ENCODE assay signal across 25 cellular contexts in the genomic region with DNA sequence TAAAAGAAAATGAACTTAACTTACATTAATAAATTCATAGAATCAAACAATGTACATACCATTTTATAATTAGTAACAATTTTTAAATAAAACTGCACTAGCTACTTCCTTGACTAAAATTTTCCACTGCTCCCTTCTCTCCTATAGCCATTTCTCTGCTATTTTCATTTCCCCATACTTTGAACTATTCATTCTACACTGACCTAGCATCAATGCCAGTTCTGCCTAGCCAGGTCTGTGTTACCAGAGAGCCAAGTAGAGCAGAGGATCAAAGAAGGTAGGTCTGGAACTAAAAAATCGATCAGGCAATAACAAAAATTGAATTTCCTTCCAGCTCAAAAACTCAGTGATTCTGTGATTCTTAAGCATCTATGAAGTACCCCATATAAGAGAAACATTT.
"Had no signal": no experiment of that assay in that cellular context is flagged by ENCODE, and none has a peak within 500 bp of the region (broad histone marks: within the 10 kb centered on the region; RNA-seq: fewer than 3 reads in every experiment).

No MANE protein-coding gene starts in this region.

- H3K27ac ChIP-seq: adrenal gland, breast epithelium, KMS-11, Peyer's patch, SJSA1 had no signal

- ATAC-seq: activated naive CD4-positive, alpha-beta T cell treated with anti-CD3 and anti-CD28 coated beads, Interleukin-2, amount 50 U/mL, for 72 hours; activated T-cell treated with anti-CD3 and anti-CD28 coated beads, Interleukin-2, amount 50 U/mL, for 4 hours; SK-N-SH treated with all-trans-retinoic acid at 6 μM for 48 hours; WTC11 had no signal

- H3K4me3 Mint-ChIP-seq: activated T-cell treated with anti-CD3 and anti-CD28 coated beads, Interleukin-2, amount 50 U/mL, for 4 hours; WTC11 had no signal

- H3K4me1 ChIP-seq: adrenal gland, breast epithelium, Peyer's patch, SJSA1 had no signal

- H3K27ac Mint-ChIP-seq: activated naive CD4-positive, alpha-beta T cell treated with anti-CD3 and anti-CD28 coated beads, Interleukin-2, amount 50 U/mL, for 72 hours; WTC11 had no signal

- H3K4me1 Mint-ChIP-seq: WTC11 had no signal

- H3K9me3 Mint-ChIP-seq: activated naive CD4-positive, alpha-beta T cell treated with anti-CD3 and anti-CD28 coated beads, Interleukin-2, amount 50 U/mL, for 72 hours; activated T-cell treated with anti-CD3 and anti-CD28 coated beads, Interleukin-2, amount 50 U/mL, for 4 hours; WTC11 had no signal

- H3K27me3 ChIP-seq: adrenal gland, breast epithelium, Peyer's patch, SJSA1 had no signal

- H3K4me3 ChIP-seq: adrenal gland, breast epithelium, Peyer's patch, SJSA1 had no signal

- H3K4me2 ChIP-seq: KMS-11 had no signal

- DNase-seq: activated CD4-positive, alpha-beta T cell treated with anti-CD3 and anti-CD28 coated beads for 48 hours; activated CD4-positive, alpha-beta T cell treated with anti-CD3 and anti-CD28 coated beads, Interleukin-2, amount 50 U/mL, for 4 hours; activated CD4-positive, CD25-positive, alpha-beta regulatory T cell treated with anti-CD3 and anti-CD28 coated beads, Interleukin-2, amount 50 U/mL, for 72 hours; activated CD8-positive, alpha-beta memory T cell treated with anti-CD3 and anti-CD28 coated beads for 24 hours; activated gamma-delta T cell; activated T-cell treated with anti-CD3 and anti-CD28 coated beads, Interleukin-2, amount 50 U/mL, for 4 hours; adrenal gland; aorta; caudate nucleus; NCI-H1105 treated with DMSO at 0.1 percent for 48 hours; NCI-H1436 treated with DMSO at 0.1 percent for 48 hours; NCI-H187; NCI-H2081; NCI-H510A treated with DMSO at 0.1 percent for 48 hours; NCI-H69; NK-92 treated with Interleukin-12 subunit alpha and Interleukin-12 subunit beta, amount 100 ng/mL, for 24 hours; Peyer's patch; SHP77; SW 1271 had no signal

- H3K9me3 ChIP-seq: adrenal gland, breast epithelium, Peyer's patch, SJSA1 had no signal
